ENCODE assay signal across 1 cellular context in genomic region chr12:110281549-110282342, GRCh38.
TF ChIP-seq lines count a peak whose summit lies in the region.

No MANE protein-coding gene starts in this region.

TF ChIP-seq in K562, 482 proteins besides CTCF, POLR2A, EP300 and RAD21 (continued from another document and continues in another):
- TF ChIP-seq, protein P1, sequence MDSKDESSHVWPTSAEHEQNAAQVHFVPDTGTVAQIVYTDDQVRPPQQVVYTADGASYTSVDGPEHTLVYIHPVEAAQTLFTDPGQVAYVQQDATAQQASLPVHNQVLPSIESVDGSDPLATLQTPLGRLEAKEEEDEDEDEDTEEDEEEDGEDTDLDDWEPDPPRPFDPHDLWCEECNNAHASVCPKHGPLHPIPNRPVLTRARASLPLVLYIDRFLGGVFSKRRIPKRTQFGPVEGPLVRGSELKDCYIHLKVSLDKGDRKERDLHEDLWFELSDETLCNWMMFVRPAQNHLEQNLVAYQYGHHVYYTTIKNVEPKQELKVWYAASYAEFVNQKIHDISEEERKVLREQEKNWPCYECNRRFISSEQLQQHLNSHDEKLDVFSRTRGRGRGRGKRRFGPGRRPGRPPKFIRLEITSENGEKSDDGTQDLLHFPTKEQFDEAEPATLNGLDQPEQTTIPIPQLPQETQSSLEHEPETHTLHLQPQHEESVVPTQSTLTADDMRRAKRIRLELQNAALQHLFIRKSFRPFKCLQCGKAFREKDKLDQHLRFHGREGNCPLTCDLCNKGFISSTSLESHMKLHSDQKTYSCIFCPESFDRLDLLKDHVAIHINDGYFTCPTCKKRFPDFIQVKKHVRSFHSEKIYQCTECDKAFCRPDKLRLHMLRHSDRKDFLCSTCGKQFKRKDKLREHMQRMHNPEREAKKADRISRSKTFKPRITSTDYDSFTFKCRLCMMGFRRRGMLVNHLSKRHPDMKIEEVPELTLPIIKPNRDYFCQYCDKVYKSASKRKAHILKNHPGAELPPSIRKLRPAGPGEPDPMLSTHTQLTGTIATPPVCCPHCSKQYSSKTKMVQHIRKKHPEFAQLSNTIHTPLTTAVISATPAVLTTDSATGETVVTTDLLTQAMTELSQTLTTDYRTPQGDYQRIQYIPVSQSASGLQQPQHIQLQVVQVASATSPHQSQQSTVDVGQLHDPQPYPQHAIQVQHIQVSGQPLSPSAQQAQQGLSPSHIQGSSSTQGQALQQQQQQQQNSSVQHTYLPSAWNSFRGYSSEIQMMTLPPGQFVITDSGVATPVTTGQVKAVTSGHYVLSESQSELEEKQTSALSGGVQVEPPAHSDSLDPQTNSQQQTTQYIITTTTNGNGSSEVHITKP (IDR thresholded peaks at IDR 0.05; ENCODE audit: partially characterized antibody): no peak
- TF ChIP-seq KDM5B (IDR thresholded peaks at IDR 0.05; ENCODE audit: insufficient replicate concordance, low read depth, low read length) (no peak), ZBTB17 (CRISPR knock-in tag; IDR thresholded peaks at IDR 0.05) (no peak; the same call in 1 of the 2 replicates), ETS2 (tag; IDR thresholded peaks at IDR 0.05; ENCODE audit: borderline replicate concordance, poor library complexity, severe bottlenecking) (no peak), NCOR1 (IDR thresholded peaks at IDR 0.05) (no peak), PCBP2 (IDR thresholded peaks at IDR 0.05; ENCODE audit: low read depth, low read length, poor library complexity, severe bottlenecking) (no peak), FOXP4 (CRISPR knock-in tag; IDR thresholded peaks at IDR 0.05; ENCODE audit: borderline replicate concordance) (no peak), TEAD4 (IDR thresholded peaks at IDR 0.05; ENCODE audit: low read length) (peak; percentile 43; the same call in 1 of the 2 replicates), TEAD4 (CRISPR knock-in tag; IDR thresholded peaks at IDR 0.05; ENCODE audit: borderline replicate concordance) (no peak), ELF2 (CRISPR knock-in tag; IDR thresholded peaks at IDR 0.05) (no peak), ZC3H8 (IDR thresholded peaks at IDR 0.05) (no peak), NR2C1 (IDR thresholded peaks at IDR 0.05) (no peak), NR2C1 (tag; IDR thresholded peaks at IDR 0.05) (no peak), ZNF436 (CRISPR knock-in tag; IDR thresholded peaks at IDR 0.05) (no peak), ZNF589 (CRISPR knock-in tag; IDR thresholded peaks at IDR 0.05; ENCODE audit: low read depth) (peak; percentile 63; the same call in 1 of the 2 replicates), HNRNPUL1 (IDR thresholded peaks at IDR 0.05; ENCODE audit: low read length) (no peak), KAT7 (CRISPR knock-in tag; IDR thresholded peaks at IDR 0.05; ENCODE audit: borderline replicate concordance) (peak; percentile 87; the same call in 1 of the 2 replicates), OTX1 (CRISPR knock-in tag; IDR thresholded peaks at IDR 0.05) (no peak), ATF3 (IDR thresholded peaks at IDR 0.05) (peak; percentile 72), ATF3 (CRISPR knock-in tag; conservative IDR thresholded peaks at IDR 0.05) (no peak), RHOXF2B (CRISPR knock-in tag; conservative IDR thresholded peaks at IDR 0.05) (no peak), SRF (CRISPR knock-in tag; IDR thresholded peaks at IDR 0.05) (no peak), SP1 (CRISPR knock-in tag; IDR thresholded peaks at IDR 0.05) (peak; percentile 66; the same call in 1 of the 2 replicates), NR3C1 (CRISPR knock-in tag; IDR thresholded peaks at IDR 0.05) (no peak), ZNF431 (CRISPR knock-in tag; IDR thresholded peaks at IDR 0.05) (no peak), BRD9 (IDR thresholded peaks at IDR 0.05; ENCODE audit: low read depth, partially characterized antibody) (no peak), MBD1 (CRISPR knock-in tag; IDR thresholded peaks at IDR 0.05) (no peak), ZNF347 (CRISPR knock-in tag; IDR thresholded peaks at IDR 0.05; ENCODE audit: low read depth) (no peak), TRIM28 (IDR thresholded peaks at IDR 0.05) (no peak), TAL1 (IDR thresholded peaks at IDR 0.05) (no peak), CBFA2T2 (conservative IDR thresholded peaks at IDR 0.05) (no peak), ZNF140 (CRISPR knock-in tag; IDR thresholded peaks at IDR 0.05) (no peak), HNRNPLL (IDR thresholded peaks at IDR 0.05; ENCODE audit: low read depth, low read length, poor library complexity, severe bottlenecking) (peak; percentile 10), ZNF507 (tag; conservative IDR thresholded peaks at IDR 0.05) (no peak), PTTG1 (tag; IDR thresholded peaks at IDR 0.05; ENCODE audit: low read depth) (no peak), E2F3 (CRISPR knock-in tag; IDR thresholded peaks at IDR 0.05) (0 out of 2 replicates have a peak, but pooled peaks have one; percentile 45), ZBTB8A (IDR thresholded peaks at IDR 0.05; ENCODE audit: partially characterized antibody) (no peak), YY1 (IDR thresholded peaks at IDR 0.05; ENCODE audit: borderline replicate concordance in 1 of 3, control insufficient read depth in 1 of 3, extremely low read depth in 1 of 3, insufficient read depth in 3 of 3, insufficient read length in 1 of 3, insufficient replicate concordance in 2 of 3, low read depth in 1 of 3, low read length in 2 of 3) (peak; percentile 66 to 93 (median 88)), PURB (CRISPR knock-in tag; IDR thresholded peaks at IDR 0.05; ENCODE audit: low read depth) (no peak), POLR2H (tag; IDR thresholded peaks at IDR 0.05; ENCODE audit: low read depth) (no peak), ZNF133 (CRISPR knock-in tag; IDR thresholded peaks at IDR 0.05) (no peak), HOXB6 (CRISPR knock-in tag; IDR thresholded peaks at IDR 0.05; ENCODE audit: borderline replicate concordance) (no peak), RFX1 (IDR thresholded peaks at IDR 0.05) (no peak), ZNF830 (CRISPR knock-in tag; IDR thresholded peaks at IDR 0.05) (no peak)
- TF ChIP-seq, protein P2, sequence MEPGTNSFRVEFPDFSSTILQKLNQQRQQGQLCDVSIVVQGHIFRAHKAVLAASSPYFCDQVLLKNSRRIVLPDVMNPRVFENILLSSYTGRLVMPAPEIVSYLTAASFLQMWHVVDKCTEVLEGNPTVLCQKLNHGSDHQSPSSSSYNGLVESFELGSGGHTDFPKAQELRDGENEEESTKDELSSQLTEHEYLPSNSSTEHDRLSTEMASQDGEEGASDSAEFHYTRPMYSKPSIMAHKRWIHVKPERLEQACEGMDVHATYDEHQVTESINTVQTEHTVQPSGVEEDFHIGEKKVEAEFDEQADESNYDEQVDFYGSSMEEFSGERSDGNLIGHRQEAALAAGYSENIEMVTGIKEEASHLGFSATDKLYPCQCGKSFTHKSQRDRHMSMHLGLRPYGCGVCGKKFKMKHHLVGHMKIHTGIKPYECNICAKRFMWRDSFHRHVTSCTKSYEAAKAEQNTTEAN (CRISPR knock-in tag; IDR thresholded peaks at IDR 0.05): no peak
- TF ChIP-seq, protein P3, sequence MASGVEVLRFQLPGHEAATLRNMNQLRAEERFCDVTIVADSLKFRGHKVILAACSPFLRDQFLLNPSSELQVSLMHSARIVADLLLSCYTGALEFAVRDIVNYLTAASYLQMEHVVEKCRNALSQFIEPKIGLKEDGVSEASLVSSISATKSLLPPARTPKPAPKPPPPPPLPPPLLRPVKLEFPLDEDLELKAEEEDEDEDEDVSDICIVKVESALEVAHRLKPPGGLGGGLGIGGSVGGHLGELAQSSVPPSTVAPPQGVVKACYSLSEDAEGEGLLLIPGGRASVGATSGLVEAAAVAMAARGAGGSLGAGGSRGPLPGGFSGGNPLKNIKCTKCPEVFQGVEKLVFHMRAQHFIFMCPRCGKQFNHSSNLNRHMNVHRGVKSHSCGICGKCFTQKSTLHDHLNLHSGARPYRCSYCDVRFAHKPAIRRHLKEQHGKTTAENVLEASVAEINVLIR (CRISPR knock-in tag; IDR thresholded peaks at IDR 0.05): 0 out of 2 replicates have a peak, but pooled peaks have one; percentile 14
- TF ChIP-seq, protein P4, sequence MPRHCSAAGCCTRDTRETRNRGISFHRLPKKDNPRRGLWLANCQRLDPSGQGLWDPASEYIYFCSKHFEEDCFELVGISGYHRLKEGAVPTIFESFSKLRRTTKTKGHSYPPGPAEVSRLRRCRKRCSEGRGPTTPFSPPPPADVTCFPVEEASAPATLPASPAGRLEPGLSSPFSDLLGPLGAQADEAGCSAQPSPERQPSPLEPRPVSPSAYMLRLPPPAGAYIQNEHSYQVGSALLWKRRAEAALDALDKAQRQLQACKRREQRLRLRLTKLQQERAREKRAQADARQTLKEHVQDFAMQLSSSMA (CRISPR knock-in tag; IDR thresholded peaks at IDR 0.05): no peak
- TF ChIP-seq, protein P5, sequence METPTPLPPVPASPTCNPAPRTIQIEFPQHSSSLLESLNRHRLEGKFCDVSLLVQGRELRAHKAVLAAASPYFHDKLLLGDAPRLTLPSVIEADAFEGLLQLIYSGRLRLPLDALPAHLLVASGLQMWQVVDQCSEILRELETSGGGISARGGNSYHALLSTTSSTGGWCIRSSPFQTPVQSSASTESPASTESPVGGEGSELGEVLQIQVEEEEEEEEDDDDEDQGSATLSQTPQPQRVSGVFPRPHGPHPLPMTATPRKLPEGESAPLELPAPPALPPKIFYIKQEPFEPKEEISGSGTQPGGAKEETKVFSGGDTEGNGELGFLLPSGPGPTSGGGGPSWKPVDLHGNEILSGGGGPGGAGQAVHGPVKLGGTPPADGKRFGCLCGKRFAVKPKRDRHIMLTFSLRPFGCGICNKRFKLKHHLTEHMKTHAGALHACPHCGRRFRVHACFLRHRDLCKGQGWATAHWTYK (CRISPR knock-in tag; IDR thresholded peaks at IDR 0.05): peak; percentile 67; the same call in 1 of the 2 replicates
- TF ChIP-seq, protein P6, sequence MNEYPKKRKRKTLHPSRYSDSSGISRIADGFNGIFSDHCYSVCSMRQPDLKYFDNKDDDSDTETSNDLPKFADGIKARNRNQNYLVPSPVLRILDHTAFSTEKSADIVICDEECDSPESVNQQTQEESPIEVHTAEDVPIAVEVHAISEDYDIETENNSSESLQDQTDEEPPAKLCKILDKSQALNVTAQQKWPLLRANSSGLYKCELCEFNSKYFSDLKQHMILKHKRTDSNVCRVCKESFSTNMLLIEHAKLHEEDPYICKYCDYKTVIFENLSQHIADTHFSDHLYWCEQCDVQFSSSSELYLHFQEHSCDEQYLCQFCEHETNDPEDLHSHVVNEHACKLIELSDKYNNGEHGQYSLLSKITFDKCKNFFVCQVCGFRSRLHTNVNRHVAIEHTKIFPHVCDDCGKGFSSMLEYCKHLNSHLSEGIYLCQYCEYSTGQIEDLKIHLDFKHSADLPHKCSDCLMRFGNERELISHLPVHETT (CRISPR knock-in tag; conservative IDR thresholded peaks at IDR 0.05 in 1 of 2, IDR thresholded peaks at IDR 0.05 in 1 of 2): no peak
- TF ChIP-seq, protein P7, sequence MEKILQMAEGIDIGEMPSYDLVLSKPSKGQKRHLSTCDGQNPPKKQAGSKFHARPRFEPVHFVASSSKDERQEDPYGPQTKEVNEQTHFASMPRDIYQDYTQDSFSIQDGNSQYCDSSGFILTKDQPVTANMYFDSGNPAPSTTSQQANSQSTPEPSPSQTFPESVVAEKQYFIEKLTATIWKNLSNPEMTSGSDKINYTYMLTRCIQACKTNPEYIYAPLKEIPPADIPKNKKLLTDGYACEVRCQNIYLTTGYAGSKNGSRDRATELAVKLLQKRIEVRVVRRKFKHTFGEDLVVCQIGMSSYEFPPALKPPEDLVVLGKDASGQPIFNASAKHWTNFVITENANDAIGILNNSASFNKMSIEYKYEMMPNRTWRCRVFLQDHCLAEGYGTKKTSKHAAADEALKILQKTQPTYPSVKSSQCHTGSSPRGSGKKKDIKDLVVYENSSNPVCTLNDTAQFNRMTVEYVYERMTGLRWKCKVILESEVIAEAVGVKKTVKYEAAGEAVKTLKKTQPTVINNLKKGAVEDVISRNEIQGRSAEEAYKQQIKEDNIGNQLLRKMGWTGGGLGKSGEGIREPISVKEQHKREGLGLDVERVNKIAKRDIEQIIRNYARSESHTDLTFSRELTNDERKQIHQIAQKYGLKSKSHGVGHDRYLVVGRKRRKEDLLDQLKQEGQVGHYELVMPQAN (IDR thresholded peaks at IDR 0.05; ENCODE audit: borderline replicate concordance): no peak; the same call in 1 of the 2 replicates
